1 cellular context compared by ENCODE assay signal in the genomic region with DNA sequence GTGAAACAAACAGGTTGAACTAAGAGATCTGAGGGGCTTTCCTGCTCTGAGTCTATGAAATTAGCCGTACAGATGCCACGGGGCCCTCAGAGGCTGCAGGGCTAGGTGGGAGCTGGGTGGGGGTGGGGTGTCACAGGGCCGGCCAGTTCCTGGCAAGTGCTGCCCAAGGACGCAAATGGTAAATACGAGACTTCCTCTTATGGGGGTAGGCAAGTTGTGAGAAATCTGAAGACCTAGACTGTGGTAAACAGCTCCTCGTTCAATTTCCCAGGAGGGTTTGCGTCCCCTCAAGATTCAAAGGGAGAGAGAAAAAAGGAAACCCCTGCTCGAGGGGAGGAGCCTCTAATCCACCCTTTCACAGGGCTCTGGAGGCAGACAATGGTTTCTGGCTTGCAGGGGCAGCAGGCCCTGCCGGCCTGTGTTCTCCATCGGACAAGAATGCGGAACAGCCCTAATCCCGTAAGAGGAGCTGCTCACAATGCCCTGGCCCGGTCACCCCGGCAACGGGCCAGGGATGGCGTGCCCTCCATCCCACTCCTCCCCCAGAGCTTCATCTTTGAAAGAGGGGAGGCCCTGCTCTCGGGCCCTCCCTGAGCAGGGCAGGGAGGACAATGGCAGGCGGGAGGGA.
TF ChIP-seq lines count a peak whose summit lies in the region.

No MANE protein-coding gene starts in this region.

TF ChIP-seq in GM23338, 12 proteins besides CTCF, POLR2A, EP300 and RAD21 (continued from another document):
- TF ChIP-seq, protein P1, sequence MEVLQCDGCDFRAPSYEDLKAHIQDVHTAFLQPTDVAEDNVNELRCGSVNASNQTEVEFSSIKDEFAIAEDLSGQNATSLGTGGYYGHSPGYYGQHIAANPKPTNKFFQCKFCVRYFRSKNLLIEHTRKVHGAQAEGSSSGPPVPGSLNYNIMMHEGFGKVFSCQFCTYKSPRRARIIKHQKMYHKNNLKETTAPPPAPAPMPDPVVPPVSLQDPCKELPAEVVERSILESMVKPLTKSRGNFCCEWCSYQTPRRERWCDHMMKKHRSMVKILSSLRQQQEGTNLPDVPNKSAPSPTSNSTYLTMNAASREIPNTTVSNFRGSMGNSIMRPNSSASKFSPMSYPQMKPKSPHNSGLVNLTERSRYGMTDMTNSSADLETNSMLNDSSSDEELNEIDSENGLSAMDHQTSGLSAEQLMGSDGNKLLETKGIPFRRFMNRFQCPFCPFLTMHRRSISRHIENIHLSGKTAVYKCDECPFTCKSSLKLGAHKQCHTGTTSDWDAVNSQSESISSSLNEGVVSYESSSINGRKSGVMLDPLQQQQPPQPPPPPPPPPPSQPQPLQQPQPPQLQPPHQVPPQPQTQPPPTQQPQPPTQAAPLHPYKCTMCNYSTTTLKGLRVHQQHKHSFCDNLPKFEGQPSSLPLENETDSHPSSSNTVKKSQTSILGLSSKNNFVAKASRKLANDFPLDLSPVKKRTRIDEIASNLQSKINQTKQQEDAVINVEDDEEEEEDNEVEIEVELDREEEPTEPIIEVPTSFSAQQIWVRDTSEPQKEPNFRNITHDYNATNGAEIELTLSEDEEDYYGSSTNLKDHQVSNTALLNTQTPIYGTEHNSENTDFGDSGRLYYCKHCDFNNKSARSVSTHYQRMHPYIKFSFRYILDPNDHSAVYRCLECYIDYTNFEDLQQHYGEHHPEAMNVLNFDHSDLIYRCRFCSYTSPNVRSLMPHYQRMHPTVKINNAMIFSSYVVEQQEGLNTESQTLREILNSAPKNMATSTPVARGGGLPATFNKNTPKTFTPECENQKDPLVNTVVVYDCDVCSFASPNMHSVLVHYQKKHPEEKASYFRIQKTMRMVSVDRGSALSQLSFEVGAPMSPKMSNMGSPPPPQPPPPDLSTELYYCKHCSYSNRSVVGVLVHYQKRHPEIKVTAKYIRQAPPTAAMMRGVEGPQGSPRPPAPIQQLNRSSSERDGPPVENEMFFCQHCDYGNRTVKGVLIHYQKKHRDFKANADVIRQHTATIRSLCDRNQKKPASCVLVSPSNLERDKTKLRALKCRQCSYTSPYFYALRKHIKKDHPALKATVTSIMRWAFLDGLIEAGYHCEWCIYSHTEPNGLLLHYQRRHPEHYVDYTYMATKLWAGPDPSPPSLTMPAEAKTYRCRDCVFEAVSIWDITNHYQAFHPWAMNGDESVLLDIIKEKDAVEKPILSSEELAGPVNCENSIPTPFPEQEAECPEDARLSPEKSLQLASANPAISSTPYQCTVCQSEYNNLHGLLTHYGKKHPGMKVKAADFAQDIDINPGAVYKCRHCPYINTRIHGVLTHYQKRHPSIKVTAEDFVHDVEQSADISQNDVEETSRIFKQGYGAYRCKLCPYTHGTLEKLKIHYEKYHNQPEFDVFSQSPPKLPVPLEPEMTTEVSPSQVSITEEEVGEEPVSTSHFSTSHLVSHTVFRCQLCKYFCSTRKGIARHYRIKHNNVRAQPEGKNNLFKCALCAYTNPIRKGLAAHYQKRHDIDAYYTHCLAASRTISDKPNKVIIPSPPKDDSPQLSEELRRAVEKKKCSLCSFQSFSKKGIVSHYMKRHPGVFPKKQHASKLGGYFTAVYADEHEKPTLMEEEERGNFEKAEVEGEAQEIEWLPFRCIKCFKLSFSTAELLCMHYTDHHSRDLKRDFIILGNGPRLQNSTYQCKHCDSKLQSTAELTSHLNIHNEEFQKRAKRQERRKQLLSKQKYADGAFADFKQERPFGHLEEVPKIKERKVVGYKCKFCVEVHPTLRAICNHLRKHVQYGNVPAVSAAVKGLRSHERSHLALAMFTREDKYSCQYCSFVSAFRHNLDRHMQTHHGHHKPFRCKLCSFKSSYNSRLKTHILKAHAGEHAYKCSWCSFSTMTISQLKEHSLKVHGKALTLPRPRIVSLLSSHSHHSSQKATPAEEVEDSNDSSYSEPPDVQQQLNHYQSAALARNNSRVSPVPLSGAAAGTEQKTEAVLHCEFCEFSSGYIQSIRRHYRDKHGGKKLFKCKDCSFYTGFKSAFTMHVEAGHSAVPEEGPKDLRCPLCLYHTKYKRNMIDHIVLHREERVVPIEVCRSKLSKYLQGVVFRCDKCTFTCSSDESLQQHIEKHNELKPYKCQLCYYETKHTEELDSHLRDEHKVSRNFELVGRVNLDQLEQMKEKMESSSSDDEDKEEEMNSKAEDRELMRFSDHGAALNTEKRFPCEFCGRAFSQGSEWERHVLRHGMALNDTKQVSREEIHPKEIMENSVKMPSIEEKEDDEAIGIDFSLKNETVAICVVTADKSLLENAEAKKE (CRISPR knock-in tag; IDR thresholded peaks at IDR 0.05): no peak
